ENCODE assay signal across 18 cellular contexts in the genomic region with DNA sequence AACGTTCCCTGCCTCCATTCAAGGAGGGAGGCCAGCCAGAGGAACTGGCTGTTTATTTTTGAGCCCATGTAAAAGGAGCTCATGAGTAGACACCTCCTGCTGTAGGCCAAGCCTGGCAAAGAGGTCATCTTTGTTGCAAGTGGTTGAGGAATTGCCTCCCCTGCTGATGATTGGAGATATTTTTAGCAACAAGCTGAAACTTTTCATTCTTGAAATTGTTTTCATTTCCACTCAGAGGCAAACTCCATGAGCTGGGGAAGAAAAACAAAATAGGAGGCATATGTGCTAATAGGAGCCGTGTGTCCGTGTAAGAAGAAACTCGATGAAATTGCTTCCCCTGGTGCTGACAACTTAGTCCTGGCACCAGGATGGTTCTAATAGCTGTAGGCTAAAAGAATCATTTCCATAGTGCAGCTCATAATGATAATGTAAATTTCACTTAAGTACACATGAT.
DNase-seq lines count a peak whose midpoint lies in the region; FAIRE-seq and TF ChIP-seq lines count a peak whose summit lies in the region.
"Had no signal": no experiment of that assay in that cellular context is flagged by ENCODE, and none has a peak within 500 bp of the region (broad histone marks: within the 10 kb centered on the region; RNA-seq: fewer than 3 reads in every experiment).

No MANE protein-coding gene starts in this region.

- H3K27me3 ChIP-seq in trophoblast cell (ENCODE audit: insufficient read depth, low read length) (no peaks in the 10 kb centered on the region), vagina (no peaks in the 10 kb centered on the region)
- H3K27me3 ChIP-seq: BE2C had no signal

- no peaks in the 10 kb centered on the region for H3K79me1 ChIP-seq in trophoblast cell (ENCODE audit: low read length)

- H4K91ac ChIP-seq in trophoblast cell (ENCODE audit: low read depth, low read length): no peak overlapping the region

- H3K4me2 ChIP-seq in trophoblast cell (ENCODE audit: low read length): no peak overlapping the region

- no peak for TF ChIP-seq POLR2A in vagina (IDR thresholded peaks at IDR 0.05)

- no peaks in the 10 kb centered on the region for H3K9me3 ChIP-seq in trophoblast cell (ENCODE audit: insufficient read depth, low read depth, low read length)
- H3K9me3 ChIP-seq in vagina: no peaks in the 10 kb centered on the region
- H3K9me3 ChIP-seq: BE2C had no signal

- no peak overlapping the region for H2BK12ac ChIP-seq in trophoblast cell (ENCODE audit: low read length)

- H3K36me3 ChIP-seq in trophoblast cell (ENCODE audit: control insufficient read depth in 1 of 2, insufficient read depth in 2 of 2, low read length in 2 of 2): no peaks in the 10 kb centered on the region
- no peaks in the 10 kb centered on the region for H3K36me3 ChIP-seq in vagina
- H3K36me3 ChIP-seq: BE2C had no signal

- no peak overlapping the region for H3K18ac ChIP-seq in trophoblast cell (ENCODE audit: low read length)

- no peak overlapping the region for H3K23ac ChIP-seq in trophoblast cell (ENCODE audit: low read length)

- no peak for FAIRE-seq in frontal cortex (lab: Jason Lieb, UNC)
- FAIRE-seq: colon, GM12891 had no signal

- H3K9ac ChIP-seq in trophoblast cell (ENCODE audit: low read length): no peak overlapping the region

- H3K4me3 ChIP-seq in AG10803 (ENCODE audit: low read length) (no peak overlapping the region), trophoblast cell (ENCODE audit: low read depth, low read length) (no peak overlapping the region), vagina (no peak overlapping the region)

- H4K12ac ChIP-seq in trophoblast cell (ENCODE audit: low read depth, low read length): no peak overlapping the region

- H2BK5ac ChIP-seq in trophoblast cell (ENCODE audit: low read depth, low read length, poor library complexity): no peak overlapping the region

- no peak overlapping the region for H3K27ac ChIP-seq in trophoblast cell (ENCODE audit: low read depth, low read length)
- H3K27ac ChIP-seq in vagina: no peak overlapping the region

- H2AK5ac ChIP-seq in trophoblast cell (ENCODE audit: low read length): no peak overlapping the region

- intact Hi-C loops in vagina (cut with DNase I): no loop called here

- no peak overlapping the region for H3K4ac ChIP-seq in trophoblast cell (ENCODE audit: low read depth, low read length)

- no peak overlapping the region for H4K8ac ChIP-seq in trophoblast cell (ENCODE audit: low read depth, low read length)

- H3K79me2 ChIP-seq in trophoblast cell (ENCODE audit: control insufficient read depth, insufficient read depth, low read length, poor library complexity): no peaks in the 10 kb centered on the region

- H2AFZ ChIP-seq in trophoblast cell (ENCODE audit: insufficient read depth, low read length, poor library complexity): no peak overlapping the region

- TF ChIP-seq CTCF in AG10803 (conservative IDR thresholded peaks at IDR 0.05; ENCODE audit: low read length) (peak; percentile 37), vagina (IDR thresholded peaks at IDR 0.05) (no peak)

- H3K4me1 ChIP-seq in trophoblast cell (ENCODE audit: control insufficient read depth in 1 of 2, insufficient read depth in 2 of 2, low read length in 2 of 2): no peaks in the 10 kb centered on the region
- no peaks in the 10 kb centered on the region for H3K4me1 ChIP-seq in vagina
- H3K4me1 ChIP-seq: BE2C had no signal

- no peak overlapping the region for H3K14ac ChIP-seq in trophoblast cell (ENCODE audit: low read length)

- WGBS in trophoblast cell (ENCODE audit: extremely low coverage, insufficient coverage, insufficient read length): no CpG with 5 or more reads among the region's 4 CpGs

- no peak overlapping the region for H2BK120ac ChIP-seq in trophoblast cell (ENCODE audit: insufficient read depth, low read length, poor library complexity)

- peak; percentile 94 for DNase-seq in AG10803 (ENCODE audit: low read depth)
- peak; percentile 21 for DNase-seq in NCI-H460 (ENCODE audit: extremely low read depth, low read depth)
- DNase-seq in epidermal melanocyte (ENCODE audit: insufficient read length, low spot score): peak; percentile 22
- DNase-seq in trophoblast cell: peak; percentile 2 to 60
- DNase-seq in RKO (ENCODE audit: low spot score): no peak
- DNase-seq in frontal cortex (ENCODE audit: low spot score in 2 of 2): no peak
- DNase-seq in vagina (ENCODE audit: extremely low spot score in 2 of 2): no peak
- no peak for DNase-seq in mesenteric fat pad (ENCODE audit: low spot score)
- DNase-seq: activated CD4-positive, CD25-positive, alpha-beta regulatory T cell treated with anti-CD3 and anti-CD28 coated beads, Interleukin-2, amount 50 U/mL, for 72 hours; activated naive CD8-positive, alpha-beta T cell treated with anti-CD3 and anti-CD28 coated beads, Interleukin-2, amount 10 ng/mL, durations not matched to agents 7 days and 5 days; BE2C; DND-41; mammary epithelial cell; NCI-H1105 treated with DMSO at 0.1 percent for 48 hours; NCI-H510A treated with DMSO at 0.1 percent for 48 hours; substantia nigra had no signal

Comparison
In these comparisons a context has a peak if more than half of its experiments do, and no peak if none do; other contexts are left out.
1. DNase-seq: peak in AG10803 (single experiment), NCI-H460 (single experiment), epidermal melanocyte (single experiment) and trophoblast cell (2 of 2); none in RKO (single experiment), frontal cortex (0 of 2), vagina (0 of 2) and mesenteric fat pad (single experiment).